In the genomic region with DNA sequence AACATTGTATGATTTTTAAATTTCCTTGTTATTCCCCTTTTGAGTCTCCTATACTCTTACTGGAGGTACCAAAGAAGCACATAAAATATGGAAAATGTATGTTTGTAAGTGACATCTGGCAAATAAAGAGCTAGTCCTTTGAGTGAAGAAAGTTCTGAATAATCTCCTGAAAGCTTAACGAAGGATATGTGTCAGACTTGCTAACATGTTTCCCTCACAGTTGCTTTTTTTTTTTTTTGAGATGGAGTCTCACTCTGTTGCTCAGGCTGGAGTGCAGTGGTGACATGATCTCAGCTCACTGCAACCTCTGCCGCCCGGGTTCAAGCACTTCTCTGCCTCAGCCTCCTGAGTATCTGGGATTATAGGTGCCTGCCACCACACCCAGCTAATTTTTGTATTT, we compare ENCODE assay signal across 17 cellular contexts.
DNase-seq lines count a peak whose midpoint lies in the region; ATAC-seq lines count a peak whose summit lies in the region.
"Had no signal": no experiment of that assay in that cellular context is flagged by ENCODE, and none has a peak within 500 bp of the region (broad histone marks: within the 10 kb centered on the region; RNA-seq: fewer than 3 reads in every experiment).

No MANE protein-coding gene starts in this region.

- H3K4me3 Mint-ChIP-seq in activated naive CD4-positive, alpha-beta T cell treated with anti-CD3 and anti-CD28 coated beads, Interleukin-2, amount 50 U/mL, for 24 hours: no peak overlapping the region
- H3K4me3 Mint-ChIP-seq in effector memory CD8-positive, alpha-beta T cell: no peak overlapping the region

- peak; percentile 38 to 44 for ATAC-seq in activated CD4-positive, CD25-positive, alpha-beta regulatory T cell treated with anti-CD3 and anti-CD28 coated beads, Interleukin-2, amount 50 U/mL, for 24 hours
- ATAC-seq in effector memory CD8-positive, alpha-beta T cell (replicated peaks): no peak
- ATAC-seq in GM21423 (IDR thresholded peaks at IDR 0.05; ENCODE audit: unreplicated experiment): no peak
- ATAC-seq: GM12878, K562 had no signal

- H3K27me3 Mint-ChIP-seq in activated naive CD4-positive, alpha-beta T cell treated with anti-CD3 and anti-CD28 coated beads, Interleukin-2, amount 50 U/mL, for 24 hours: no peaks in the 10 kb centered on the region
- H3K27me3 Mint-ChIP-seq in effector memory CD8-positive, alpha-beta T cell: no peaks in the 10 kb centered on the region

- H3K36me3 Mint-ChIP-seq in activated naive CD4-positive, alpha-beta T cell treated with anti-CD3 and anti-CD28 coated beads, Interleukin-2, amount 50 U/mL, for 24 hours: peaks cover 37% of the 10 kb centered on the region
- peaks cover 79% of the 10 kb centered on the region for H3K36me3 Mint-ChIP-seq in effector memory CD8-positive, alpha-beta T cell (ENCODE audit: insufficient read depth)

- no peak for DNase-seq in activated CD4-positive, CD25-positive, alpha-beta regulatory T cell treated with anti-CD3 and anti-CD28 coated beads, Interleukin-2, amount 50 U/mL, for 72 hours
- no peak for DNase-seq in activated naive CD4-positive, alpha-beta T cell treated with anti-CD3 and anti-CD28 coated beads, Interleukin-2, amount 50 U/mL, for 16 hours
- no peak for DNase-seq in effector memory CD8-positive, alpha-beta T cell
- no peak for DNase-seq in cortex of kidney (lab: John Stamatoyannopoulos, UW)
- no peak for DNase-seq in NCI-H69 (lab: John Stamatoyannopoulos, UW)
- DNase-seq: BE2C, DMS 273 treated with DMSO at 0.1 percent for 48 hours, GDM1, MV-4-11, NCI-H1417, NCI-H1930, NCI-H526 treated with DMSO at 0.1 percent for 48 hours had no signal

- H3K4me1 Mint-ChIP-seq in activated naive CD4-positive, alpha-beta T cell treated with anti-CD3 and anti-CD28 coated beads, Interleukin-2, amount 50 U/mL, for 24 hours: peaks cover 87% of the 10 kb centered on the region
- peaks cover 42 to 72% of the 10 kb centered on the region in 2 donors for H3K4me1 Mint-ChIP-seq in effector memory CD8-positive, alpha-beta T cell (ENCODE audit: low read depth in 2 of 2)

- no peaks in the 10 kb centered on the region for H3K9me3 Mint-ChIP-seq in activated naive CD4-positive, alpha-beta T cell treated with anti-CD3 and anti-CD28 coated beads, Interleukin-2, amount 50 U/mL, for 24 hours
- H3K9me3 Mint-ChIP-seq in effector memory CD8-positive, alpha-beta T cell: no peaks in the 10 kb centered on the region

- peak overlapping the region; percentile 72 for H3K27ac Mint-ChIP-seq in activated naive CD4-positive, alpha-beta T cell treated with anti-CD3 and anti-CD28 coated beads, Interleukin-2, amount 50 U/mL, for 24 hours
- H3K27ac Mint-ChIP-seq in effector memory CD8-positive, alpha-beta T cell: peak overlapping the region; percentile 82 to 85

Comparison
In these comparisons a context has a peak if more than half of its experiments do, and no peak if none do; other contexts are left out.
1. ATAC-seq: peak in activated CD4-positive, CD25-positive, alpha-beta regulatory T cell treated with anti-CD3 and anti-CD28 coated beads, Interleukin-2, amount 50 U/mL, for 24 hours (2 of 2); none in effector memory CD8-positive, alpha-beta T cell (single experiment) and GM21423 (single experiment).